In the genomic region with DNA sequence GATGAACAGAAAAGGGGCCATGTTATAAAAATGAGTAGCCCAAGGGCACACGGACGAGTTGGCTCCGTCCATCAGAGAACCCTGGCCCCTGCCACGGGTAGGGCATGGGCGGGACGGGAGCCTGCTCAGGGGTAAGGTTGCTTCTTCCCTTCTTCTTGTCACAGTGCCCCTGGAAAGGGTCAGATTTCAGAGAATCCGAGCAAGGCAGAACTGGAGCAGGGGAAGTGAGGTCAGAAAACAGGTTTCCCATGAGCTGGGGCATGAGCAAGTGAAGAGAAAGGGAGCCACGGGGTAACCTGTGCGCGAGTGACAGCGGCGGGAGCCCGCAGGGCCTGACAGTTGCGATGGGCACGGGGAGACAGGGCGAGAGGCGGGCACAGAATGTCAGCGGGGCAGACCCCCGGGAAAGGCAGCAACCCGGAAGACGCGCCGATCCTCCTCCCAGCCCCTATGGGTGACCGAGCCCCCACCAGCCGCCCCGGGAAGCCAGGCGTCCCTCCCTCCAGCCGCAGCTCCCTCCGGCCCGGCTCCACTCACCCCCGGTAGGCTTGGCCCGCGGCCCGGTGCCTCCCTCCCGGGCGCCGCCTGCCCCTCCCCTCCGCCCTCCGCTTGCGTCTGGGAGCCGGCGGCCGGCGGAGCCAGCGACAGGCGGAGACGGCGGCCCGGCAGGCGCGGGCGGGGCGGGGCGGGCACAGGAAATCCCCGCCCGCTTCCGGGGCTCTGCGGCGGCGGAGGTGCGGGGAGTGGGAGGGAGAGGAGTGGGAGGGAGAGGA, we compare ENCODE assay signal across 8 cellular contexts. TPM values are rescaled to one million over a fixed set of nuclear protein-coding genes. Genes with fewer than 3 reads are reported as not detected.
A peak's percentile ranks its signal among the peaks of the same experiment; 100 is the strongest.
DNase-seq lines count a peak whose midpoint lies in the region; ATAC-seq, FAIRE-seq and TF ChIP-seq lines count a peak whose summit lies in the region.

A gene (minus strand): TSS at position 671 of the 773 bp plus-strand sequence. CDS start 2,829 bp downstream, outside the sequence.

- H3K4me3 Mint-ChIP-seq in activated naive CD8-positive, alpha-beta T cell = peak within 1 kb of the TSS; percentile 95

- H3K27ac Mint-ChIP-seq in activated naive CD8-positive, alpha-beta T cell = peak within 1 kb of the TSS; percentile 86

- peak; percentile 65 for DNase-seq in EL
- peak; percentile 91 for DNase-seq in Right ventricle myocardium superior
- peak; percentile 85 to 93 (median 90) for DNase-seq in pancreas
- DNase-seq in thyroid gland = peak; percentile 85 to 86

- no peaks in the 10 kb centered on the region for H3K27me3 ChIP-seq in pancreas
- H3K27me3 ChIP-seq in thyroid gland = no peaks in the 10 kb centered on the region

- no peaks in the 10 kb centered on the region for H3K9me3 Mint-ChIP-seq in activated naive CD8-positive, alpha-beta T cell (ENCODE audit: low read depth)

- ATAC-seq in GM21723 (IDR thresholded peaks at IDR 0.05; ENCODE audit: unreplicated experiment) = peak; percentile 88
- ATAC-seq in SK-N-SH treated with all-trans-retinoic acid at 6 μM for 48 hours = peak; percentile 93
- peak; percentile 98 for ATAC-seq in Right ventricle myocardium superior (ENCODE audit: poor library complexity)
- ATAC-seq in pancreas = peak; percentile 89 to 95 (median 93)

- H3K36me3 ChIP-seq in KOPT-K1 (ENCODE audit: insufficient read depth, low read length) (peaks cover 24% of the 10 kb centered on the region; the same call in 1 of the 2 replicates), pancreas (peaks cover 0 to 22% (median 4%) of the 10 kb centered on the region in 3 donors), thyroid gland (peaks cover 14 to 25% of the 10 kb centered on the region in 2 donors)

- intact Hi-C loops in Right ventricle myocardium superior (cut with DNase I) (no loop called here), pancreas (cut with DNase I) (no loop called here), thyroid gland (cut with DNase I) (loop anchor here (10.0 kb wide), 1 partner anchor 166 kb away; a partner anchor contains a TSS)

- H3K27me3 Mint-ChIP-seq in activated naive CD8-positive, alpha-beta T cell = no peaks in the 10 kb centered on the region

- peaks cover 5 to 15% (median 6%) of the 10 kb centered on the region in 3 donors for H3K4me1 ChIP-seq in pancreas
- H3K4me1 ChIP-seq in thyroid gland = peaks cover 6 to 22% of the 10 kb centered on the region in 2 donors

- peaks cover 13% of the 10 kb centered on the region for H3K36me3 Mint-ChIP-seq in activated naive CD8-positive, alpha-beta T cell

- no peak for FAIRE-seq in pancreas (lab: Jason Lieb, UNC)

- H3K9me3 ChIP-seq in KOPT-K1 (ENCODE audit: insufficient read depth, low read length, poor library complexity, severe bottlenecking) (no peaks in the 10 kb centered on the region), pancreas (no peaks in the 10 kb centered on the region), thyroid gland (no peaks in the 10 kb centered on the region)

- TF ChIP-seq POLR2A in thyroid gland (IDR thresholded peaks at IDR 0.05) = peak in 1 of 2 donors; percentile 68

- H3K4me3 ChIP-seq in pancreas (peak within 1 kb of the TSS; percentile 69 to 86 (median 76)), thyroid gland (replicated peaks in 1 of 3) (peak within 1 kb of the TSS; percentile 34 to 79 (median 67))

- H3K4me1 Mint-ChIP-seq in activated naive CD8-positive, alpha-beta T cell (ENCODE audit: low read depth) = peaks cover 35% of the 10 kb centered on the region

- 0 to 2% methylated on average over 25 to 61 of the region's 61 CpGs for WGBS in pancreas, 2 donors
- WGBS in thyroid gland, 2 donors = 0 to 2% methylated on average over 16 to 22 of the region's 61 CpGs

- peak within 1 kb of the TSS; percentile 65 for H3K27ac ChIP-seq in KOPT-K1 (ENCODE audit: low read depth, low read length, poor library complexity, severe bottlenecking)
- H3K27ac ChIP-seq in pancreas = peak within 1 kb of the TSS; percentile 95 to 96 (median 96)
- peak within 1 kb of the TSS; percentile 94 to 97 (median 94) for H3K27ac ChIP-seq in thyroid gland

- TF ChIP-seq CTCF in pancreas (IDR thresholded peaks at IDR 0.05) (no peak), thyroid gland (IDR thresholded peaks at IDR 0.05) (no peak)

TF ChIP-seq in SK-N-SH treated with all-trans-retinoic acid at 6 μM for 48 hours, 23 proteins besides CTCF, POLR2A, EP300 and RAD21:
- TF ChIP-seq ARNTL (CRISPR knock-in tag; IDR thresholded peaks at IDR 0.05; ENCODE audit: borderline replicate concordance, low read depth) (no peak), ZNF8 (CRISPR knock-in tag; IDR thresholded peaks at IDR 0.05) (no peak), RARB (CRISPR knock-in tag; IDR thresholded peaks at IDR 0.05) (no peak), ZC3H10 (CRISPR knock-in tag; IDR thresholded peaks at IDR 0.05) (no peak), ESRRG (CRISPR knock-in tag; IDR thresholded peaks at IDR 0.05) (no peak), ZFP30 (CRISPR knock-in tag; IDR thresholded peaks at IDR 0.05) (no peak)
- TF ChIP-seq, protein P1, sequence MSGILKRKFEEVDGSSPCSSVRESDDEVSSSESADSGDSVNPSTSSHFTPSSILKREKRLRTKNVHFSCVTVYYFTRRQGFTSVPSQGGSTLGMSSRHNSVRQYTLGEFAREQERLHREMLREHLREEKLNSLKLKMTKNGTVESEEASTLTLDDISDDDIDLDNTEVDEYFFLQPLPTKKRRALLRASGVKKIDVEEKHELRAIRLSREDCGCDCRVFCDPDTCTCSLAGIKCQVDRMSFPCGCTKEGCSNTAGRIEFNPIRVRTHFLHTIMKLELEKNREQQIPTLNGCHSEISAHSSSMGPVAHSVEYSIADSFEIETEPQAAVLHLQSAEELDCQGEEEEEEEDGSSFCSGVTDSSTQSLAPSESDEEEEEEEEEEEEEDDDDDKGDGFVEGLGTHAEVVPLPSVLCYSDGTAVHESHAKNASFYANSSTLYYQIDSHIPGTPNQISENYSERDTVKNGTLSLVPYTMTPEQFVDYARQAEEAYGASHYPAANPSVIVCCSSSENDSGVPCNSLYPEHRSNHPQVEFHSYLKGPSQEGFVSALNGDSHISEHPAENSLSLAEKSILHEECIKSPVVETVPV (CRISPR knock-in tag; IDR thresholded peaks at IDR 0.05) = no peak

RNA-seq across cellular contexts. Expression of the gene that starts here (rescaled TPM):
- 13.7 TPM for total RNA-seq in Right ventricle myocardium superior
- total RNA-seq in pancreas = 10 to 100 TPM in 5 of 6 donors, 1 to 10 TPM in 1; 9.9 to 14.4 (median 12.3) TPM
- 1 to 10 TPM; 8.0 to 9.2 TPM for polyA plus RNA-seq in pancreas
- 100 to 1,000 TPM in 1 of 4 donors, 10 to 100 TPM in 3; 19.1 to 119 (median 29.9) TPM for total RNA-seq in thyroid gland

Comparison
In these comparisons a context has a peak if more than half of its experiments do, and no peak if none do; other contexts are left out.
1. Peak in every context shown above with its lines: DNase-seq, ATAC-seq, H3K4me3 ChIP-seq and H3K27ac ChIP-seq.